9 cellular contexts compared by ENCODE assay signal in genomic region chr14:31263485-31264133, GRCh38. TPM values are rescaled to one million over a fixed set of nuclear protein-coding genes. Genes with fewer than 3 reads are reported as not detected.
DNase-seq lines count a peak whose midpoint lies in the region; ATAC-seq and TF ChIP-seq lines count a peak whose summit lies in the region.
"Had no signal": no experiment of that assay in that cellular context is flagged by ENCODE, and none has a peak within 500 bp of the region (broad histone marks: within the 10 kb centered on the region; RNA-seq: fewer than 3 reads in every experiment).

No MANE protein-coding gene starts in this region.

- WGBS in gastroesophageal sphincter (ENCODE audit: low coverage in 1 of 2), 2 donors, result 0 to 30% methylated on average over 1 of the region's 2 CpGs
- WGBS in trophoblast cell (ENCODE audit: extremely low coverage, insufficient coverage, insufficient read length), result no CpG with 5 or more reads among the region's 2 CpGs

- TF ChIP-seq CTCF in Calu3 (IDR thresholded peaks at IDR 0.05; ENCODE audit: unreplicated experiment) (no peak), gastroesophageal sphincter (IDR thresholded peaks at IDR 0.05) (no peak), BE2C (IDR thresholded peaks at IDR 0.05; ENCODE audit: low read depth, low read length) (no peak)

- H3K4me3 Mint-ChIP-seq in Calu3 (ENCODE audit: low read depth, unreplicated experiment), result peak overlapping the region; percentile 2

- DNase-seq in Calu3 (peak; percentile 83), SW 1271 (lab: John Stamatoyannopoulos, UW) (peak; percentile 55 to 85), trophoblast cell (peak; percentile 96 to 97), BE2C (no peak)
- DNase-seq: SHP77 treated with DMSO at 0.1 percent for 48 hours had no signal

- H3K4ac ChIP-seq in trophoblast cell (ENCODE audit: low read depth, low read length), result no peak overlapping the region

- no peak overlapping the region for H2BK120ac ChIP-seq in trophoblast cell (ENCODE audit: insufficient read depth, low read length, poor library complexity)

- peak overlapping the region; percentile 83 for H3K27ac Mint-ChIP-seq in Calu3 (ENCODE audit: unreplicated experiment)

- no peak overlapping the region for H3K4me3 ChIP-seq in gastroesophageal sphincter
- H3K4me3 ChIP-seq in trophoblast cell (ENCODE audit: low read depth, low read length), result no peak overlapping the region
- no peak overlapping the region for H3K4me3 ChIP-seq in BE2C (ENCODE audit: low read depth, low read length)

- peaks cover 23% of the 10 kb centered on the region for H3K36me3 Mint-ChIP-seq in Calu3 (ENCODE audit: insufficient read depth, unreplicated experiment)

- no peaks in the 10 kb centered on the region for H3K79me2 ChIP-seq in trophoblast cell (ENCODE audit: control insufficient read depth, insufficient read depth, low read length, poor library complexity)

- peaks cover 2% of the 10 kb centered on the region for H3K79me1 ChIP-seq in trophoblast cell (ENCODE audit: low read length)

- BruUV-seq in Calu3 (replicated peaks; lab: Mats Ljungman, UMichigan), result no TSS peak

- peaks cover 34% of the 10 kb centered on the region for H3K4me1 Mint-ChIP-seq in Calu3 (ENCODE audit: low read depth, unreplicated experiment)

- H4K12ac ChIP-seq in trophoblast cell (ENCODE audit: low read depth, low read length), result no peak overlapping the region

- H2AFZ ChIP-seq in trophoblast cell (ENCODE audit: insufficient read depth, low read length, poor library complexity), result no peak overlapping the region

- H3K27me3 ChIP-seq in gastroesophageal sphincter (no peaks in the 10 kb centered on the region), trophoblast cell (ENCODE audit: insufficient read depth, low read length) (no peaks in the 10 kb centered on the region), BE2C (no peaks in the 10 kb centered on the region)

- CTCF ChIA-PET in Calu3 (lab: Charles Lee), result interaction anchor here (0.8 to 3.1 kb wide), 5 partner anchors 18 to 56 kb away, joined by 3 to 16 read pairs (median 4); partner anchors contain the start of gene HECTD1

- H3K9ac ChIP-seq in trophoblast cell (ENCODE audit: low read length), result no peak overlapping the region

- ATAC-seq in gastroesophageal sphincter (peak; percentile 91), HG02610 (IDR thresholded peaks at IDR 0.05; ENCODE audit: unreplicated experiment) (no peak), HG03159 (IDR thresholded peaks at IDR 0.05; ENCODE audit: unreplicated experiment) (no peak), HG02885 (IDR thresholded peaks at IDR 0.05; ENCODE audit: poor library complexity, unreplicated experiment) (no peak)

- H2BK12ac ChIP-seq in trophoblast cell (ENCODE audit: low read length), result peak overlapping the region; percentile 18

- TF ChIP-seq EP300 in gastroesophageal sphincter (IDR thresholded peaks at IDR 0.05), result no peak

- peak overlapping the region; percentile 18 for H3K4me2 ChIP-seq in trophoblast cell (ENCODE audit: low read length)

- H3K9me3 Mint-ChIP-seq in Calu3 (ENCODE audit: low read depth, unreplicated experiment), result no peaks in the 10 kb centered on the region

- H2AK5ac ChIP-seq in trophoblast cell (ENCODE audit: low read length), result no peak overlapping the region

- H3K4me1 ChIP-seq in gastroesophageal sphincter (peaks cover 6 to 58% (median 27%) of the 10 kb centered on the region in 3 donors), trophoblast cell (ENCODE audit: control insufficient read depth in 1 of 2, insufficient read depth in 2 of 2, low read length in 2 of 2) (peaks cover 2 to 12% of the 10 kb centered on the region in 2 experiments), BE2C (no peaks in the 10 kb centered on the region)

- H3K18ac ChIP-seq in trophoblast cell (ENCODE audit: low read length), result no peak overlapping the region

- H3K23ac ChIP-seq in trophoblast cell (ENCODE audit: low read length), result no peak overlapping the region

- H3K27me3 Mint-ChIP-seq in Calu3 (ENCODE audit: unreplicated experiment), result no peaks in the 10 kb centered on the region

- no peak overlapping the region for H2BK5ac ChIP-seq in trophoblast cell (ENCODE audit: low read depth, low read length, poor library complexity)

- no peak overlapping the region for H3K14ac ChIP-seq in trophoblast cell (ENCODE audit: low read length)

- no peak for TF ChIP-seq POLR2A in gastroesophageal sphincter (IDR thresholded peaks at IDR 0.05)

- H3K9me3 ChIP-seq in gastroesophageal sphincter (no peaks in the 10 kb centered on the region), trophoblast cell (ENCODE audit: insufficient read depth, low read depth, low read length) (no peaks in the 10 kb centered on the region), BE2C (no peaks in the 10 kb centered on the region)

- H4K8ac ChIP-seq in trophoblast cell (ENCODE audit: low read depth, low read length), result peak overlapping the region; percentile 46

- intact Hi-C loops in Calu3 (cut with micrococcal nuclease; ENCODE audit: unreplicated experiment), result loop anchor here (1.0 to 2.0 kb wide), 3 partner anchors 19 to 55 kb away; no protein-coding TSS in a partner anchor

- H4K91ac ChIP-seq in trophoblast cell (ENCODE audit: low read depth, low read length), result peak overlapping the region; percentile 63

- no peaks in the 10 kb centered on the region for H3K36me3 ChIP-seq in gastroesophageal sphincter
- H3K36me3 ChIP-seq in trophoblast cell (ENCODE audit: control insufficient read depth in 1 of 2, insufficient read depth in 2 of 2, low read length in 2 of 2), result no peaks in the 10 kb centered on the region
- H3K36me3 ChIP-seq in BE2C, result no peaks in the 10 kb centered on the region

- H3K27ac ChIP-seq in gastroesophageal sphincter, result peak overlapping the region; percentile 55 to 94 (median 90)
- peak overlapping the region; percentile 61 for H3K27ac ChIP-seq in trophoblast cell (ENCODE audit: low read depth, low read length)

RNA-seq across cellular contexts. Expression of gene HECTD1, which starts 56.0 kb away (rescaled TPM):
- 98.6 and 105 TPM in 2 replicates for total RNA-seq in Calu3 (2022)
- total RNA-seq in gastroesophageal sphincter, result 100 to 1,000 TPM; 185 to 287 (median 208) TPM
- 91.2 and 91.6 TPM in 2 replicates for polyA plus RNA-seq in trophoblast cell (2013)
- polyA plus RNA-seq in BE2C (2012; ENCODE audit: insufficient read depth, insufficient read length, low read depth), result 52.8 TPM
